15 cellular contexts compared by ENCODE assay signal in the genomic region with DNA sequence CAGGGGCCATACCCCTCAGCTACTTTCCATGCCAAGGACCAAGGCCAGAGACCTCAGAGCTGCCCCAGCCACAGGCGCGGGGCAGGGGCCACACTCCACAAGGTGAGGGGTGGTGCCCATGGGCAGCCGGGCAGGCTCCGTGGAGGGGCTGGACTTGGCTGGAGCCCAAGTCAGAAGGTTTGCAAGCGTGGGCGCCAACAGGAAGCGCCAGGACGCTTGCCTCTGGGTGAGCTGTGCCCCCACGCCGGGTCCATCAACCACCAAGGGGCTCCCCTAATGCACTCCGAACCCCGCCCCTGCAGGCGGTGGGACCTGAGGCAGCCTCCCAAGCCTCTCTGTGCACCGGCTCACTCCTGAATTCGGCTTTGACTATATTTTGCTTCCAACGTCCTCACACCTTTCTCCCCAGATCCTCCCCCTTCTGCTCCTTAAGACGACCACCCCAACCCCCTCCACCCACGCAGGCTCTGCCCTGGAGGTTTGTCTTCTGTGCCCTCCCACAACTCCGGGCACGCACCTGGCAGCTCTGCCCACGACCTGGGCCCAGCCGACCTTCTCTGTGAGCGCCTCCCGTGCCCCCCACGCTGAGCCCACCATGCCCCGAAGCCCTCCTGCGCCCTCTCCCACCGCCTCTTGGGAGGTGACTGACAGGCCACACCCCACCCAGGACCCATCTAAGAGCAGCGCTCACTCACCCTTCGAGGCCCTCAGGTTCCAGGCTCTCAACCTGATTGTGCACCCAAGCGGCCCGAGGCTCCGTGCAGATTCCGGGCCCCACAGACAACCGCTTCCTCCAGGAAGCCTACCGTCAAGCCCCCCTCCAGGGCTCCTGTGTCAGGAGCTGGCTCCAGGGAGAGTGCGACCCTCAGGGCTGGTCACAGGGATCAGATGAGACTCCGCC. TPM values are rescaled to one million over a fixed set of nuclear protein-coding genes. Genes with fewer than 3 reads are reported as not detected.
DNase-seq lines count a peak whose midpoint lies in the region; ATAC-seq and TF ChIP-seq lines count a peak whose summit lies in the region.
"Had no signal": no experiment of that assay in that cellular context is flagged by ENCODE, and none has a peak within 500 bp of the region (broad histone marks: within the 10 kb centered on the region; RNA-seq: fewer than 3 reads in every experiment).

No MANE protein-coding gene starts in this region.

- no peak overlapping the region for H3K9ac ChIP-seq in mammary epithelial cell (ENCODE audit: insufficient read depth, low read length)
- H3K9ac ChIP-seq: BLaER1 treated with 17β-estradiol and CSF1 and Interleukin-3, amounts not matched to agents 10 nM and 100 nM had no signal

- TF ChIP-seq POLR2A in suprapubic skin (IDR thresholded peaks at IDR 0.05) = no peak

- dilution Hi-C loops in mammary epithelial cell (cut with HindIII; ENCODE audit: low sequenced_read_pairs) = no loop called here

- H3K27me3 ChIP-seq in mammary epithelial cell (ENCODE audit: insufficient read depth, low read length) (no peaks in the 10 kb centered on the region), suprapubic skin (peaks cover 13% of the 10 kb centered on the region)
- H3K27me3 ChIP-seq: BLaER1 treated with 17β-estradiol and CSF1 and Interleukin-3, amounts not matched to agents 10 nM and 100 nM had no signal

- H3K4me3 ChIP-seq in mammary epithelial cell (replicated peaks in 1 of 3; ENCODE audit: insufficient read depth in 1 of 3, low read depth in 2 of 3, low read length in 3 of 3) = peak overlapping the region; percentile 25 to 71 (median 66)
- peak overlapping the region; percentile 58 for H3K4me3 ChIP-seq in suprapubic skin
- H3K4me3 ChIP-seq: BLaER1 treated with 17β-estradiol and CSF1 and Interleukin-3, amounts not matched to agents 10 nM and 100 nM; GM23338 had no signal

- H4K20me1 ChIP-seq in mammary epithelial cell (ENCODE audit: insufficient read depth, low read length) = no peaks in the 10 kb centered on the region

- TF ChIP-seq CTCF in mammary epithelial cell (conservative IDR thresholded peaks at IDR 0.05 in 1 of 2, IDR thresholded peaks at IDR 0.05 in 1 of 2; ENCODE audit: extremely low read depth in 1 of 2, insufficient read depth in 1 of 2, low read depth in 1 of 2, low read length in 2 of 2) = no peak
- no peak for TF ChIP-seq CTCF in suprapubic skin (IDR thresholded peaks at IDR 0.05)

- H3K4me1 ChIP-seq in mammary epithelial cell (ENCODE audit: insufficient read depth, low read length) (peaks cover 27% of the 10 kb centered on the region), suprapubic skin (peaks cover 30% of the 10 kb centered on the region)

- H2AFZ ChIP-seq in mammary epithelial cell (ENCODE audit: low read depth, low read length) = no peak overlapping the region
- H2AFZ ChIP-seq: GM23338 had no signal

- H3K9me3 ChIP-seq in mammary epithelial cell (replicated peaks; ENCODE audit: insufficient read depth, low read length) (no peaks in the 10 kb centered on the region), suprapubic skin (no peaks in the 10 kb centered on the region)

- H3K27ac ChIP-seq in mammary epithelial cell (ENCODE audit: insufficient read depth, low read depth, low read length) (no peak overlapping the region), suprapubic skin (peak overlapping the region; percentile 92)
- H3K27ac ChIP-seq: BLaER1 treated with 17β-estradiol and CSF1 and Interleukin-3, amounts not matched to agents 10 nM and 100 nM had no signal

- in situ Hi-C loops in mammary epithelial cell (cut with MboI; ENCODE audit: low sequenced_read_pairs in 2 of 2) = no loop called here

- H3K36me3 ChIP-seq in mammary epithelial cell (ENCODE audit: insufficient read depth, low read length) = no peaks in the 10 kb centered on the region
- no peaks in the 10 kb centered on the region for H3K36me3 ChIP-seq in suprapubic skin

- CTCF ChIA-PET in mammary epithelial cell (lab: Charles Lee; ENCODE audit: low non-redundant PET) = no interaction called here

- 20% methylated on average over 10 of the region's 38 CpGs for whole genome bisulfite sequencing in mammary epithelial cell (ENCODE audit: low coverage, missing lambda C conversion rate)
- 51% methylated on average over 27 of the region's 38 CpGs for WGBS in suprapubic skin

- peaks cover 59% of the 10 kb centered on the region for H3K79me2 ChIP-seq in mammary epithelial cell (ENCODE audit: insufficient read depth, low read length)

- TF ChIP-seq EP300 in suprapubic skin (IDR thresholded peaks at IDR 0.05) = no peak

- ATAC-seq in left ventricle myocardium superior = no peak
- ATAC-seq in left cardiac atrium = no peak
- ATAC-seq: GM23338 had no signal

- peak; percentile 26 for DNase-seq in left ventricle myocardium superior
- no peak for DNase-seq in left cardiac atrium
- DNase-seq in mammary epithelial cell = no peak
- DNase-seq in suprapubic skin (ENCODE audit: low spot score in 2 of 2) = no peak
- no peak for DNase-seq in midbrain (lab: John Stamatoyannopoulos, UW)
- DNase-seq in activated effector memory CD4-positive, alpha-beta T cell treated with anti-CD3 and anti-CD28 coated beads, Interleukin-2, amount 50 U/mL, for 16 hours = no peak
- DNase-seq: CD8-positive, alpha-beta memory T cell; DMS 273 treated with DMSO at 0.1 percent for 48 hours; Kasumi-1; NCI-H1105; NCI-H1694; NCI-H510A treated with DMSO at 0.1 percent for 48 hours; SHP77 treated with DMSO at 0.1 percent for 48 hours had no signal

- H3K4me2 ChIP-seq in mammary epithelial cell (ENCODE audit: insufficient read depth, low read depth, low read length) = peak overlapping the region; percentile 94
- H3K4me2 ChIP-seq: BLaER1 treated with 17β-estradiol and CSF1 and Interleukin-3, amounts not matched to agents 10 nM and 100 nM; GM23338 had no signal

- no TSS peak for BruUV-seq in mammary epithelial cell (replicated peaks; lab: Mats Ljungman, UMichigan)

- intact Hi-C loops in left ventricle myocardium superior (cut with micrococcal nuclease) (no loop called here), left cardiac atrium (cut with DNase I) (loop anchor here in 1 of 2 donors (10.0 kb wide), 1 partner anchor 137 kb away; no protein-coding TSS in a partner anchor), mammary epithelial cell (cut with micrococcal nuclease) (loop anchor here (2.0 kb wide), 1 partner anchor 27 kb away; no protein-coding TSS in a partner anchor)

RNA-seq across cellular contexts. Expression of gene PKP3, which starts 2.6 kb away (rescaled TPM):
- total RNA-seq in left ventricle myocardium superior (0.84 TPM), left cardiac atrium (under 1 TPM; 0.52 to 0.68 TPM), mammary epithelial cell (100 to 1,000 TPM; 248 to 274 TPM), suprapubic skin (100 to 1,000 TPM; 318 to 486 (median 428) TPM)
- polyA plus RNA-seq in mammary epithelial cell = 149 TPM
- polyA minus RNA-seq in mammary epithelial cell = 62.8 TPM
- total RNA-seq: CD8-positive, alpha-beta memory T cell had no signal

RNA-seq across cellular contexts. Expression of gene B4GALNT4, which starts 22.1 kb away (rescaled TPM):
- total RNA-seq in left ventricle myocardium superior = 0.50 TPM
- 1 to 10 TPM; 2.1 to 2.4 TPM for total RNA-seq in left cardiac atrium
- total RNA-seq in mammary epithelial cell = 10 to 100 TPM in 1 of 2 donors, 1 to 10 TPM in 1; 1.5 to 16.2 TPM
- 7.6 TPM for polyA plus RNA-seq in mammary epithelial cell
- polyA minus RNA-seq in mammary epithelial cell = 5.0 TPM
- total RNA-seq in suprapubic skin = 1 to 10 TPM; 1.2 to 3.0 (median 1.6) TPM

RNA-seq across cellular contexts. Expression of gene SIGIRR, which starts 23.4 kb away (rescaled TPM):
- total RNA-seq in left ventricle myocardium superior (47.5 TPM), left cardiac atrium (10 to 100 TPM; 35.4 to 36.7 TPM), mammary epithelial cell (1 to 10 TPM; 1.8 to 5.4 TPM), suprapubic skin (10 to 100 TPM; 14.2 to 26.0 (median 16.5) TPM)
- 1.6 TPM for polyA plus RNA-seq in mammary epithelial cell
- polyA minus RNA-seq in mammary epithelial cell = not detected

RNA-seq across cellular contexts. Expression of gene ANO9, which starts 50.4 kb away (rescaled TPM):
- 1.3 TPM for total RNA-seq in left ventricle myocardium superior
- 1 to 10 TPM in 1 of 2 donors, under 1 TPM in 1; 0.55 to 1.6 TPM for total RNA-seq in left cardiac atrium
- 10 to 100 TPM; 11.3 to 31.2 TPM for total RNA-seq in mammary epithelial cell
- polyA plus RNA-seq in mammary epithelial cell = 16.6 TPM
- 12.6 TPM for polyA minus RNA-seq in mammary epithelial cell
- 100 to 1,000 TPM in 2 of 4 donors, 10 to 100 TPM in 2; 76.8 to 166 (median 103) TPM for total RNA-seq in suprapubic skin

RNA-seq across cellular contexts. Expression of gene PTDSS2, which starts 58.7 kb away (rescaled TPM):
- total RNA-seq in left ventricle myocardium superior = 31.8 TPM
- total RNA-seq in left cardiac atrium = 10 to 100 TPM; 21.5 to 26.5 TPM
- 10 to 100 TPM; 30.8 to 34.5 TPM for total RNA-seq in mammary epithelial cell
- 32.6 TPM for polyA plus RNA-seq in mammary epithelial cell
- 41.4 TPM for polyA minus RNA-seq in mammary epithelial cell
- 10 to 100 TPM; 22.3 to 31.0 (median 25.3) TPM for total RNA-seq in suprapubic skin

Comparison
In these comparisons a context has a peak if more than half of its experiments do, and no peak if none do; other contexts are left out.
1. RNA of gene PKP3, which starts 2.6 kb away (total RNA-seq): 318 to 486 TPM in suprapubic skin and 248 to 274 TPM in mammary epithelial cell; 0.84 TPM in left ventricle myocardium superior (single experiment) and 0.52 to 0.68 TPM in left cardiac atrium; every median in the first group is over 100 times any median in the second.